Comparison of ENCODE assay signal across 15 cellular contexts in genomic region chr3:151146731-151147091, GRCh38. TPM values are rescaled to one million over a fixed set of nuclear protein-coding genes. Genes with fewer than 3 reads are reported as not detected.
DNase-seq lines count a peak whose midpoint lies in the region; ATAC-seq, FAIRE-seq and TF ChIP-seq lines count a peak whose summit lies in the region.
"Had no signal": no experiment of that assay in that cellular context is flagged by ENCODE, and none has a peak within 500 bp of the region (broad histone marks: within the 10 kb centered on the region; RNA-seq: fewer than 3 reads in every experiment).

No MANE protein-coding gene starts in this region.

- no peaks in the 10 kb centered on the region for H3K36me3 ChIP-seq in SK-N-SH (replicated peaks in 1 of 2; ENCODE audit: control insufficient read depth in 1 of 2, insufficient read depth in 2 of 2, low read length in 1 of 2)
- H3K36me3 ChIP-seq in aorta (ENCODE audit: control insufficient read depth in 1 of 2, insufficient read depth in 2 of 2, low read length in 1 of 2): no peaks in the 10 kb centered on the region
- H3K36me3 ChIP-seq: neural progenitor cell, stomach, upper lobe of left lung had no signal

- POLR2A ChIA-PET in SK-N-SH (lab: Yijun Ruan, JAX): no interaction called here

- no peak for DNase-seq in Right ventricle myocardium superior
- no peak for DNase-seq in Right ventricle myocardium inferior (ENCODE audit: missing footprints)
- peak; percentile 50 for DNase-seq in SK-N-SH
- DNase-seq in left colon: no peak
- no peak for DNase-seq in aorta
- no peak for DNase-seq in frontal cortex (ENCODE audit: low spot score in 2 of 2)
- no peak for DNase-seq in foreskin fibroblast
- no peak for DNase-seq in ureter (ENCODE audit: low spot score)

- TF ChIP-seq CTCF in SK-N-SH (IDR thresholded peaks at IDR 0.05): no peak
- no peak for TF ChIP-seq CTCF in foreskin fibroblast (IDR thresholded peaks at IDR 0.05; ENCODE audit: low read depth, low read length)

- no peaks in the 10 kb centered on the region for H3K79me2 ChIP-seq in SK-N-SH (ENCODE audit: insufficient read depth)

- peak overlapping the region; percentile 38; the same call in 1 of the 2 replicates for H2AFZ ChIP-seq in SK-N-SH (ENCODE audit: low read depth)
- H2AFZ ChIP-seq: neural progenitor cell had no signal

- CTCF ChIA-PET in SK-N-SH (lab: Yijun Ruan, JAX): interaction anchor here (0.6 to 2.4 kb wide), 19 partner anchors 10 to 425 kb away, joined by 3 to 15 read pairs (median 4); partner anchors contain the start of gene MED12L

- no peaks in the 10 kb centered on the region for H3F3A ChIP-seq in SK-N-SH (replicated peaks; ENCODE audit: insufficient read depth)

- no peak overlapping the region for H3K9ac ChIP-seq in SK-N-SH
- H3K9ac ChIP-seq: neural progenitor cell had no signal

- FAIRE-seq in frontal cortex (lab: Jason Lieb, UNC): no peak
- FAIRE-seq: D721Med had no signal

- peaks cover 8 to 16% of the 10 kb centered on the region in 2 experiments; a peak in 3 of 4 replicates for H3K4me1 ChIP-seq in SK-N-SH (ENCODE audit: control insufficient read depth in 1 of 2, insufficient read depth in 2 of 2, low read depth in 1 of 2, low read length in 1 of 2)
- no peaks in the 10 kb centered on the region for H3K4me1 ChIP-seq in aorta (ENCODE audit: control insufficient read depth in 1 of 2, insufficient read depth in 2 of 2, low read length in 2 of 2)

- H3K4me3 ChIP-seq in SK-N-SH (ENCODE audit: low read depth in 2 of 2, low read length in 1 of 2): no peak overlapping the region
- H3K4me3 ChIP-seq in aorta (ENCODE audit: low read length in 2 of 2): no peak overlapping the region
- H3K4me3 ChIP-seq in foreskin fibroblast (ENCODE audit: low read depth in 1 of 2, low read length in 2 of 2): no peak overlapping the region
- H3K4me3 ChIP-seq: body of pancreas, neural progenitor cell, stomach, upper lobe of left lung had no signal

- no peaks in the 10 kb centered on the region for H3K9me3 ChIP-seq in SK-N-SH
- H3K9me3 ChIP-seq in aorta (ENCODE audit: control insufficient read depth, low read length): no peaks in the 10 kb centered on the region
- H3K9me3 ChIP-seq: body of pancreas, stomach, upper lobe of left lung had no signal

- H3K9me2 ChIP-seq in SK-N-SH: no peaks in the 10 kb centered on the region

- H3K27ac ChIP-seq in SK-N-SH (ENCODE audit: low read depth in 2 of 2, low read length in 1 of 2) (peak overlapping the region in 1 of 2 experiments; percentile 72; a peak in 2 of 4 replicates), aorta (ENCODE audit: low read depth in 1 of 2, low read length in 2 of 2) (no peak overlapping the region)
- H3K27ac ChIP-seq: body of pancreas, neural progenitor cell, stomach, upper lobe of left lung had no signal

- 0 out of 2 replicates have a peak, but pooled peaks have one; percentile 6 for TF ChIP-seq RAD21 in SK-N-SH (IDR thresholded peaks at IDR 0.05; ENCODE audit: low read length)

- intact Hi-C loops in Right ventricle myocardium superior (cut with DNase I) (loop anchor here (2.0 to 10.0 kb wide), 3 partner anchors 222 to 424 kb away; no protein-coding TSS in a partner anchor), Right ventricle myocardium inferior (cut with DNase I) (loop anchor here (1.0 to 10.0 kb wide), 4 partner anchors 219 to 622 kb away; no protein-coding TSS in a partner anchor), left colon (cut with DNase I, micrococcal nuclease) (loop anchor here (5.0 to 10.0 kb wide), 3 partner anchors 352 to 422 kb away; no protein-coding TSS in a partner anchor), aorta (cut with DNase I) (loop anchor here in 1 of 2 donors (10.0 kb wide), 1 partner anchor 272 kb away; no protein-coding TSS in a partner anchor)

- H4K20me1 ChIP-seq in SK-N-SH (ENCODE audit: insufficient read depth): no peaks in the 10 kb centered on the region

- H3K27me3 ChIP-seq in SK-N-SH (ENCODE audit: insufficient read depth) (peaks cover 26% of the 10 kb centered on the region), aorta (ENCODE audit: control insufficient read depth in 1 of 2, insufficient read depth in 2 of 2, low read length in 1 of 2) (no peaks in the 10 kb centered on the region)
- H3K27me3 ChIP-seq: body of pancreas, neural progenitor cell, stomach, upper lobe of left lung had no signal

- no peak for TF ChIP-seq EP300 in SK-N-SH (IDR thresholded peaks at IDR 0.05; ENCODE audit: borderline replicate concordance in 1 of 2, low read depth in 1 of 2, low read length in 1 of 2)

- WGBS in SK-N-SH (ENCODE audit: low lambda C conversion rate): 19% methylated on average over 1 of the region's 1 CpG
- WGBS in aorta, 2 donors: 66 to 94% methylated on average over 1 of the region's 1 CpG

- H3K4me2 ChIP-seq in SK-N-SH: peak overlapping the region; percentile 45; the same call in 1 of the 2 replicates
- H3K4me2 ChIP-seq: neural progenitor cell had no signal

- ATAC-seq in Right ventricle myocardium superior (ENCODE audit: poor library complexity) (peak; percentile 23), Right ventricle myocardium inferior (no peak), left colon (peak; percentile 34), aorta (ENCODE audit: low FRiP score) (peak; percentile 13)

TF ChIP-seq in SK-N-SH, 30 proteins besides CTCF, POLR2A, EP300 and RAD21:
- TF ChIP-seq YY1 (IDR thresholded peaks at IDR 0.05; ENCODE audit: low read depth) (no peak), RCOR1 (IDR thresholded peaks at IDR 0.05; ENCODE audit: low read length) (no peak), GATA2 (CRISPR knock-in tag; IDR thresholded peaks at IDR 0.05) (peak; percentile 30; the same call in 1 of the 2 replicates), IRF3 (IDR thresholded peaks at IDR 0.05; ENCODE audit: low read depth, low read length) (no peak), ZBTB33 (IDR thresholded peaks at IDR 0.05; ENCODE audit: borderline replicate concordance, low read depth) (no peak)

RNA-seq across cellular contexts. Expression of gene GPR171, which starts 56.3 kb away (rescaled TPM):
- total RNA-seq in Right ventricle myocardium superior (0.24 TPM), Right ventricle myocardium inferior (0.24 TPM), left colon (1 to 10 TPM; 1.7 to 1.9 TPM), aorta (1 to 10 TPM in 1 of 2 donors, under 1 TPM in 1; 0.96 to 1.2 TPM), frontal cortex (not detected), ureter (4.7 TPM)
- polyA plus RNA-seq in SK-N-SH (2012; rRNA removed) (not detected in 2 replicates), aorta (1 to 10 TPM in 1 of 2 donors, not detected in 1; 1.0 TPM)
- polyA plus RNA-seq in SK-N-SH (2012; cell fraction: cytosol; rRNA removed): not detected in 2 replicates
- not detected in 2 replicates for polyA plus RNA-seq in SK-N-SH (2012; cell fraction: nucleus; rRNA removed)
- total RNA-seq: fibroblast of lung, RPMI7951 had no signal
- polyA plus RNA-seq: fibroblast of lung had no signal
